Comparison of ENCODE assay signal across 1 cellular context in the genomic region with DNA sequence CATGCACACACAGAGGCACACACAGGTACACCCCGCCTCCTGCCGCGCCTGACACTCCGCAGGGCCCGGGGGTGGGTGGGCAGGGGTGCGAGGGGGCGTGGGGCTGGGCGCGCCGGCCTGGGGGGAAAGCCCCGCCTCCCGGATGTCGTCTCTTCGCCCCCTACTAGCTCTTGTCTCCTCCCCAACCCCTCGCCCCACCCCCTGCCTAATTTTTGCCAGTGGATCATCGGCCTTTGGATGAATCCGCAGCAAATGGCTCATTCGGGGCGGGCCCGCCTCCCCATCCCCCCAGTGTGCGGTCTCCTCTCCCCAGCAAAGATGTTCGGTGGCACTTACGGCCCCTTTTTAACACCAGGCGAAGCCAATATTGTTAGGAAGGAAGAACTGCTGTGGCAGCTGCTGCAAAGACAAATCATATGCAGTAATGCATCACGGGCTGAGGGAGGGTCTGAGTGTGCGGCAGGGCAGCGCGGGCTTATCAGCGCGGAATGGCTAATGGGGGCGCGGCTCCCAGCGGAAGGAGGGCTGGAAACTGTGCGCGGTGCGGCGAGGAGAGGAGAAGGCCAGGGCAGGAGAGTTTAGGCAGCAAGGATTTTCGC.
TF ChIP-seq lines count a peak whose summit lies in the region.

No MANE protein-coding gene starts in this region.

TF ChIP-seq in H1, 55 proteins besides CTCF, POLR2A, EP300 and RAD21 (continued from another document):
- TF ChIP-seq GABPA (IDR thresholded peaks at IDR 0.05; ENCODE audit: borderline replicate concordance, insufficient read depth, low read length) = peak; percentile 48; the same call in 1 of the 2 replicates
